30 cellular contexts compared by ENCODE assay signal in the genomic region with DNA sequence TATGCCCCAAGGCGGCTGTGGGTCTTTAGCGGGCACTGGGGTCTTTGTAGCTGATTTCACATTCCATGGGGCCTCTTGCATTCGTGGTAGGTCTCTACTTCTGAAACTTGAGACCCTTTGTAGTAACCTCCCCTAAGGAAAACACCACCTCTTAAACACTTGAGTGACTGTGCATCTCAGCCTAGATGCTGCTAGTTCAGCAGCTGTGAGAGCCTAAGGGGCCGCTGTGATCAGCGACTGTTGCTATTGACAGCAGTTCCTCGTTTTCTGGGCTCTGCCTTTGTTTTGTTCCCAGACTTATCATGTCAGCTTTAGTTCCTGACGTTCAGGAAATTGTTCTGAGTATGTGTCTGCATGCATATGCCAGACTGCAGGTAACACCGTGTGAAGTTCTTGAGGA.
A peak's percentile ranks its signal among the peaks of the same experiment; 100 is the strongest.
DNase-seq lines count a peak whose midpoint lies in the region; ATAC-seq, FAIRE-seq and TF ChIP-seq lines count a peak whose summit lies in the region.
"Had no signal": no experiment of that assay in that cellular context is flagged by ENCODE, and none has a peak within 500 bp of the region (broad histone marks: within the 10 kb centered on the region; RNA-seq: fewer than 3 reads in every experiment).

No MANE protein-coding gene starts in this region.

- H3K27ac ChIP-seq in mammary epithelial cell (ENCODE audit: insufficient read depth, low read depth, low read length): no peak overlapping the region
- H3K27ac ChIP-seq in H1 (ENCODE audit: low read depth, low read length): no peak overlapping the region
- H3K27ac ChIP-seq in pancreas: no peak overlapping the region
- H3K27ac ChIP-seq: brain microvascular endothelial cell, epithelial cell of prostate, skin epidermis had no signal

- no peaks in the 10 kb centered on the region for H3K79me1 ChIP-seq in H1 (ENCODE audit: low read depth, low read length)

- intact Hi-C loops in mammary epithelial cell (cut with micrococcal nuclease) (no loop called here), MCF 10A (cut with micrococcal nuclease) (no loop called here), pancreas (cut with DNase I) (no loop called here)

- TF ChIP-seq CTCF in mammary epithelial cell (conservative IDR thresholded peaks at IDR 0.05 in 1 of 2, IDR thresholded peaks at IDR 0.05 in 1 of 2; ENCODE audit: extremely low read depth in 1 of 2, insufficient read depth in 1 of 2, low read depth in 1 of 2, low read length in 2 of 2) (no peak), MCF 10A (IDR thresholded peaks at IDR 0.05; ENCODE audit: unreplicated experiment) (no peak), H1 (IDR thresholded peaks at IDR 0.05; ENCODE audit: control extremely low read depth in 1 of 3, insufficient read depth in 1 of 3, low read depth in 1 of 3, low read length in 3 of 3) (no peak), nephron progenitor cell (IDR thresholded peaks at IDR 0.05) (no peak), pancreas (IDR thresholded peaks at IDR 0.05) (no peak), glutamatergic neuron (IDR thresholded peaks at IDR 0.05; ENCODE audit: partially characterized antibody, unreplicated experiment) (no peak)

- H3K36me3 Mint-ChIP-seq in MCF 10A (ENCODE audit: insufficient read depth, unreplicated experiment): no peaks in the 10 kb centered on the region
- no peaks in the 10 kb centered on the region for H3K36me3 Mint-ChIP-seq in nephron progenitor cell (ENCODE audit: low read depth)
- H3K36me3 Mint-ChIP-seq in glutamatergic neuron (ENCODE audit: unreplicated experiment): peaks cover 12% of the 10 kb centered on the region
- H3K36me3 Mint-ChIP-seq: CD4-positive, alpha-beta memory T cell; naive thymus-derived CD4-positive, alpha-beta T cell had no signal

- H4K91ac ChIP-seq in H1 (replicated peaks; ENCODE audit: insufficient read length, low read length): no peak overlapping the region

- CTCF ChIA-PET in mammary epithelial cell (lab: Charles Lee; ENCODE audit: low non-redundant PET) (no interaction called here), MCF 10A (lab: Yijun Ruan, JAX) (interaction anchor here (0.5 to 1.6 kb wide), 6 partner anchors 8 to 646 kb away, joined by 3 read pairs; no protein-coding TSS in a partner anchor), H1 (lab: Charles Lee; ENCODE audit: partially characterized antibody) (interaction anchor here (0.8 to 9.9 kb wide), 8 partner anchors 13 to 237 kb away, joined by 3 to 80 read pairs (median 3); no protein-coding TSS in a partner anchor)

- no peak overlapping the region for H3K14ac ChIP-seq in H1 (ENCODE audit: insufficient read length)

- no peak overlapping the region for H2BK20ac ChIP-seq in H1 (ENCODE audit: low read length)

- H3K4me3 ChIP-seq in mammary epithelial cell (replicated peaks in 1 of 3; ENCODE audit: insufficient read depth in 1 of 3, low read depth in 2 of 3, low read length in 3 of 3) (no peak overlapping the region), H1 (ENCODE audit: extremely low read depth in 1 of 4, insufficient read depth in 2 of 4, low read depth in 3 of 4, low read length in 4 of 4) (no peak overlapping the region), pancreas (no peak overlapping the region)
- H3K4me3 ChIP-seq: skin epidermis had no signal

- no peak overlapping the region for H3K27ac Mint-ChIP-seq in MCF 10A (ENCODE audit: low read depth, unreplicated experiment)
- peak overlapping the region; percentile 96 for H3K27ac Mint-ChIP-seq in nephron progenitor cell
- H3K27ac Mint-ChIP-seq in glutamatergic neuron (ENCODE audit: unreplicated experiment): no peak overlapping the region
- H3K27ac Mint-ChIP-seq: activated T-cell treated with anti-CD3 and anti-CD28 coated beads, Interleukin-2, amount 50 U/mL, for 72 hours; CD4-positive, alpha-beta memory T cell; naive thymus-derived CD4-positive, alpha-beta T cell; T-helper 17 cell had no signal

- H4K5ac ChIP-seq in H1 (ENCODE audit: insufficient read length, low read depth, low read length): no peak overlapping the region

- H2AK5ac ChIP-seq in H1 (ENCODE audit: low read depth, low read length): no peak overlapping the region

- H3K56ac ChIP-seq in H1 (replicated peaks; ENCODE audit: insufficient read length, low read depth, low read length): no peak overlapping the region

- H3K4me1 Mint-ChIP-seq in MCF 10A (ENCODE audit: insufficient read depth, unreplicated experiment): peaks cover 27% of the 10 kb centered on the region
- H3K4me1 Mint-ChIP-seq in nephron progenitor cell: peaks cover 42% of the 10 kb centered on the region
- H3K4me1 Mint-ChIP-seq in glutamatergic neuron (ENCODE audit: low read depth, unreplicated experiment): peaks cover 12% of the 10 kb centered on the region
- H3K4me1 Mint-ChIP-seq: naive thymus-derived CD4-positive, alpha-beta T cell; T-helper 17 cell had no signal

- in situ Hi-C loops in mammary epithelial cell (cut with MboI; ENCODE audit: low sequenced_read_pairs in 2 of 2): no loop called here

- H3K9ac ChIP-seq in mammary epithelial cell (ENCODE audit: insufficient read depth, low read length): no peak overlapping the region
- no peak overlapping the region for H3K9ac ChIP-seq in H1 (replicated peaks in 1 of 4; ENCODE audit: extremely low read depth in 1 of 4, low read depth in 3 of 4, low read length in 3 of 4)

- no peaks in the 10 kb centered on the region for H3K9me3 ChIP-seq in mammary epithelial cell (replicated peaks; ENCODE audit: insufficient read depth, low read length)
- no peaks in the 10 kb centered on the region for H3K9me3 ChIP-seq in H1 (ENCODE audit: insufficient read depth in 2 of 2, low read depth in 1 of 2, low read length in 1 of 2)
- H3K9me3 ChIP-seq in pancreas: no peaks in the 10 kb centered on the region

- H3K18ac ChIP-seq in H1 (ENCODE audit: extremely low read depth, low read length): no peak overlapping the region

- H3K9me3 Mint-ChIP-seq in MCF 10A (ENCODE audit: unreplicated experiment) (no peaks in the 10 kb centered on the region), nephron progenitor cell (no peaks in the 10 kb centered on the region), glutamatergic neuron (ENCODE audit: unreplicated experiment) (no peaks in the 10 kb centered on the region)
- H3K9me3 Mint-ChIP-seq: activated T-cell treated with anti-CD3 and anti-CD28 coated beads, Interleukin-2, amount 50 U/mL, for 72 hours; CD4-positive, alpha-beta memory T cell; naive thymus-derived CD4-positive, alpha-beta T cell had no signal

- H3K36me3 ChIP-seq in mammary epithelial cell (ENCODE audit: insufficient read depth, low read length) (no peaks in the 10 kb centered on the region), H1 (ENCODE audit: control insufficient read depth in 2 of 4, insufficient read depth in 4 of 4, low read length in 3 of 4) (no peaks in the 10 kb centered on the region), pancreas (no peaks in the 10 kb centered on the region)
- H3K36me3 ChIP-seq: brain microvascular endothelial cell had no signal

- no peak overlapping the region for H3K23ac ChIP-seq in H1 (ENCODE audit: insufficient read length)

- POLR2A ChIA-PET in MCF 10A (lab: Yijun Ruan, JAX) (interaction anchor here (0.6 to 5.2 kb wide), 5 partner anchors 17 to 110 kb away, joined by 3 to 28 read pairs (median 4); no protein-coding TSS in a partner anchor), H1 (lab: Charles Lee; ENCODE audit: partially characterized antibody) (interaction anchor here (1.5 kb wide), 1 partner anchor 10 kb away, joined by 3 read pairs; no protein-coding TSS in a partner anchor)

- H4K20me1 ChIP-seq in mammary epithelial cell (ENCODE audit: insufficient read depth, low read length) (no peaks in the 10 kb centered on the region), H1 (replicated peaks in 1 of 2; ENCODE audit: control insufficient read depth in 1 of 2, insufficient read depth in 2 of 2, low read length in 2 of 2) (no peaks in the 10 kb centered on the region)

- H3K23me2 ChIP-seq in H1 (ENCODE audit: low read depth, low read length): no peaks in the 10 kb centered on the region

- H3K27me3 ChIP-seq in mammary epithelial cell (ENCODE audit: insufficient read depth, low read length): no peaks in the 10 kb centered on the region
- no peaks in the 10 kb centered on the region for H3K27me3 ChIP-seq in H1 (replicated peaks in 1 of 4; ENCODE audit: control insufficient read depth in 3 of 4, extremely low read depth in 1 of 4, insufficient read depth in 3 of 4, low read length in 3 of 4)
- H3K27me3 ChIP-seq in pancreas: no peaks in the 10 kb centered on the region
- H3K27me3 ChIP-seq: brain microvascular endothelial cell had no signal

- 40% methylated on average over 7 of the region's 8 CpGs for WGBS in mammary epithelial cell (ENCODE audit: low coverage, missing lambda C conversion rate)
- WGBS in H1 (ENCODE audit: extremely low coverage in 1 of 2, insufficient coverage in 1 of 2, insufficient read length in 1 of 2, insufficient replicate concordance in 2 of 2, low coverage in 1 of 2, low lambda C conversion rate in 2 of 2, missing lambda C conversion rate in 1 of 2), 2 experiments: 73% methylated on average over 8 of the region's 8 CpGs; no CpG with 5 or more reads in 1 of the 2 experiments
- WGBS in pancreas, 2 donors: 70 to 76% methylated on average over 8 of the region's 8 CpGs

- H3K27me3 Mint-ChIP-seq in MCF 10A (ENCODE audit: insufficient read depth, unreplicated experiment) (no peaks in the 10 kb centered on the region), nephron progenitor cell (ENCODE audit: low read depth, poor library complexity) (peaks cover 10% of the 10 kb centered on the region), glutamatergic neuron (ENCODE audit: unreplicated experiment) (peaks cover 5% of the 10 kb centered on the region)

- H3K4me3 Mint-ChIP-seq in MCF 10A (ENCODE audit: unreplicated experiment): no peak overlapping the region
- peak overlapping the region; percentile 69 for H3K4me3 Mint-ChIP-seq in nephron progenitor cell
- no peak overlapping the region for H3K4me3 Mint-ChIP-seq in glutamatergic neuron (ENCODE audit: unreplicated experiment)
- H3K4me3 Mint-ChIP-seq: activated T-cell treated with anti-CD3 and anti-CD28 coated beads, Interleukin-2, amount 50 U/mL, for 72 hours; CD4-positive, alpha-beta memory T cell; naive thymus-derived CD4-positive, alpha-beta T cell; T-helper 17 cell had no signal

- H2BK120ac ChIP-seq in H1 (replicated peaks; ENCODE audit: low read depth, low read length): no peak overlapping the region

- no peak for TF ChIP-seq POLR2A in H1 (IDR thresholded peaks at IDR 0.05; ENCODE audit: control extremely low read depth in 1 of 2, low read depth in 2 of 2, low read length in 2 of 2)

- no peak overlapping the region for H2BK5ac ChIP-seq in H1 (ENCODE audit: low read depth, low read length)

- dilution Hi-C loops in mammary epithelial cell (cut with HindIII; ENCODE audit: low sequenced_read_pairs): no loop called here

- peak; percentile 32 for FAIRE-seq in H1 (lab: Jason Lieb, UNC)
- no peak for FAIRE-seq in pancreas (lab: Jason Lieb, UNC)
- FAIRE-seq: D721Med, TTC549 had no signal

- no peak for TF ChIP-seq EP300 in H1 (IDR thresholded peaks at IDR 0.05; ENCODE audit: borderline replicate concordance in 1 of 2, low read depth in 2 of 2, low read length in 2 of 2)

- ATAC-seq in pancreas (no peak), HG02973 (IDR thresholded peaks at IDR 0.05; ENCODE audit: unreplicated experiment) (no peak)
- ATAC-seq: activated T-cell treated with anti-CD3 and anti-CD28 coated beads, Interleukin-2, amount 50 U/mL, for 72 hours; left ventricle myocardium superior; naive thymus-derived CD4-positive, alpha-beta T cell; Right ventricle myocardium inferior; stimulated activated naive CD8-positive, alpha-beta T cell treated with anti-CD3 and anti-CD28 coated beads, Interleukin-15, Interleukin-2, amounts not matched to agents 100 U/mL and 50 U/mL, for 24 hours; T-helper 17 cell had no signal

- H2AFZ ChIP-seq in mammary epithelial cell (ENCODE audit: low read depth, low read length) (peak overlapping the region; percentile 31), H1 (ENCODE audit: low read length) (no peak overlapping the region)

- TF ChIP-seq RAD21 in H1 (IDR thresholded peaks at IDR 0.05 in 1 of 2, conservative IDR thresholded peaks at IDR 0.05 in 1 of 2; ENCODE audit: low read depth in 2 of 2, low read length in 2 of 2): no peak

- H3K79me2 ChIP-seq in mammary epithelial cell (ENCODE audit: insufficient read depth, low read length): no peaks in the 10 kb centered on the region
- no peaks in the 10 kb centered on the region for H3K79me2 ChIP-seq in H1 (ENCODE audit: control insufficient read depth in 1 of 2, insufficient read depth in 2 of 2, low read length in 2 of 2)

- H3K4me1 ChIP-seq in mammary epithelial cell (ENCODE audit: insufficient read depth, low read length) (peaks cover 43% of the 10 kb centered on the region), H1 (replicated peaks in 1 of 4; ENCODE audit: control insufficient read depth in 3 of 4, insufficient read depth in 4 of 4, low read length in 3 of 4) (peaks cover 0 to 5% (median 2%) of the 10 kb centered on the region in 4 experiments; a peak in 3 of 7 replicates), pancreas (peaks cover 6 to 13% (median 10%) of the 10 kb centered on the region in 3 donors)

- no peak overlapping the region for H2BK15ac ChIP-seq in H1 (ENCODE audit: low read length)

- no peak overlapping the region for H3K4ac ChIP-seq in H1 (replicated peaks; ENCODE audit: insufficient read length, low read depth, low read length)

- H4K8ac ChIP-seq in H1 (ENCODE audit: extremely low read depth, insufficient read depth, low read length): no peak overlapping the region

- no TSS peak for BruUV-seq in mammary epithelial cell (replicated peaks; lab: Mats Ljungman, UMichigan)
- BruUV-seq in MCF 10A (replicated peaks; lab: Mats Ljungman, UMichigan): no TSS peak

- H2BK12ac ChIP-seq in H1 (ENCODE audit: low read depth, low read length): no peak overlapping the region

- H3K4me2 ChIP-seq in mammary epithelial cell (ENCODE audit: insufficient read depth, low read depth, low read length) (no peak overlapping the region), H1 (ENCODE audit: insufficient read depth in 1 of 2, low read depth in 2 of 2, low read length in 2 of 2) (no peak overlapping the region)

- DNase-seq in mammary epithelial cell: no peak
- no peak for DNase-seq in MCF 10A (ENCODE audit: unreplicated experiment)
- DNase-seq in H1 (ENCODE audit: low read depth in 1 of 2, low spot score in 2 of 2): no peak
- peak; percentile 31 for DNase-seq in nephron progenitor cell
- DNase-seq in pancreas: no peak
- no peak for DNase-seq in stimulated activated CD4-positive, alpha-beta T cell treated with anti-CD3 and anti-CD28 coated beads, Interleukin-1b, Interleukin-23, amount 100 ng/mL, for 48 hours
- DNase-seq in glutamatergic neuron: no peak
- DNase-seq: activated CD4-positive, alpha-beta T cell treated with anti-CD3 and anti-CD28 coated beads, Interleukin-2, amount 50 U/mL, for 48 hours; activated CD4-positive, CD25-positive, alpha-beta regulatory T cell treated with anti-CD3 and anti-CD28 coated beads, Interleukin-2, amount 50 U/mL, for 72 hours; activated naive CD4-positive, alpha-beta T cell; activated T-cell treated with anti-CD3 and anti-CD28 coated beads, Interleukin-2, amount 50 U/mL, for 72 hours; brain microvascular endothelial cell; CD4-positive, alpha-beta memory T cell; cerebellar nuclear complex; DND-41; GOT3; left ventricle myocardium superior; naive thymus-derived CD4-positive, alpha-beta T cell; NCI-H1048; NCI-H187; NCI-H2227 treated with DMSO at 0.1 percent for 48 hours; NCI-H526; stimulated activated naive CD8-positive, alpha-beta T cell treated with anti-CD3 and anti-CD28 coated beads, Interleukin-15, Interleukin-2, amounts not matched to agents 100 U/mL and 50 U/mL, for 24 hours; T-helper 17 cell had no signal
